7 cellular contexts compared by ENCODE assay signal in the genomic region with DNA sequence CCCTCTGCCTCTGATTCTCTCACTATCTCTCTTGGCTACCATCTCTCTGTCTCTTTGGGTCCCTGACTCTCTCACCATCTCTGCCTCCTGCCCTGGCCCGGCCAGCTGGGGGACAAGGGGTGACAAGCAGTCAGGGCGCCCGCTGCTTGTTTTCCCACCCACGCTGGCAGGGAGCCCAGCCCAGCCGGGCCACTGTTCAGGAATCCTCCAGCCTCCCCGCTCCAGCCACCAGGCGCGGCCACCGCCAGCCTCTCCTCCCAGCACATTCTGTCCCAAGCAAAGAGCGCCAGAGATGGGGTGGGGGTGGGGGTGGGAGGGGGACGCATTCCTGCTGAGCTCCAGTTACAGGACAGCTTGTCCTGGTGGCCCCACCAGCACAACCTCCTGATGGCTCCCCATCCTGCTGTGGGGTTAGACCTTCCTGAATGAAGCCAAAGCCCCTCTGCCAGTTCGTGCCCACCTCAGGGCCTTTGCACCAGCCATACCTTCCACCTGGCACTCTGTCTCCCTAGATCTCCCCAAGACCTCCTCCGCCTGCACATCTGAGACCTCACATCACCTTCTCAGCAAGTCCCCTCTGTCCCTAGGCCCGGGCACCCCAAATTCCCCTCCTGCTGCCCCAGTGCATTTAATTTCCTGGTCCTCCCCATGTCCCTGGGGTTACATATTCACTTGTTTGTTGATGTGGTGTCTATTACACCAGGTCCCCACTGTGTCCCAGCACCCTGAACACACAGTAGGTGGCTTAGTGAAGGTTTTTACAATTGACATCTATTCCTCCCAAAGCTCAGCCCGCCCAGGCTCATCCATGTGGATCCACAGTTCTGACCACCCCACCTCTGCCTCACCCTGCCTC. TPM values are rescaled to one million over a fixed set of nuclear protein-coding genes. Genes with fewer than 3 reads are reported as not detected.
A peak's percentile ranks its signal among the peaks of the same experiment; 100 is the strongest.
DNase-seq lines count a peak whose midpoint lies in the region; ATAC-seq and TF ChIP-seq lines count a peak whose summit lies in the region.

No MANE protein-coding gene starts in this region.

- intact Hi-C loops in body of pancreas (cut with DNase I): no loop called here
- intact Hi-C loops in right lobe of liver (cut with DNase I): no loop called here
- intact Hi-C loops in testis (cut with DNase I; ENCODE audit: low total_unique reads): no loop called here

- no peak overlapping the region; the same call in none of the 2 replicates for H2AFZ ChIP-seq in KMS-11 (ENCODE audit: low read depth)

- H3K9ac ChIP-seq in KMS-11: no peak overlapping the region

- 27 to 33% methylated on average over 14 to 15 of the region's 15 CpGs for WGBS in body of pancreas, 2 donors
- 23% methylated on average over 8 of the region's 15 CpGs for WGBS in right lobe of liver (ENCODE audit: insufficient coverage, low coverage, low lambda C conversion rate, missing lambda C conversion rate)
- WGBS in testis, 2 donors: 46% methylated on average over 14 to 15 of the region's 15 CpGs

- DNase-seq in body of pancreas (peak; percentile 86 to 95 (median 92)), right lobe of liver (peak; percentile 85 to 91 (median 87)), testis (peak; percentile 82), NCI-H524 treated with DMSO at 0.1 percent for 48 hours (lab: John Stamatoyannopoulos, UW) (no peak)
- no peak for DNase-seq in NK-92 treated with Interleukin-12 subunit alpha and Interleukin-12 subunit beta, amount 100 ng/mL, for 24 hours (lab: John Stamatoyannopoulos, UW)

- H3K36me3 ChIP-seq in KMS-11 (ENCODE audit: insufficient read depth): no peaks in the 10 kb centered on the region
- no peaks in the 10 kb centered on the region for H3K36me3 ChIP-seq in body of pancreas (replicated peaks in 1 of 2; ENCODE audit: insufficient read depth in 1 of 2, low read depth in 2 of 2)
- no peaks in the 10 kb centered on the region for H3K36me3 ChIP-seq in right lobe of liver
- no peaks in the 10 kb centered on the region for H3K36me3 ChIP-seq in testis (ENCODE audit: low read depth, missing control alignments)

- no peaks in the 10 kb centered on the region for H4K20me1 ChIP-seq in KMS-11 (ENCODE audit: insufficient read depth)

- no peak overlapping the region for H3K4me2 ChIP-seq in KMS-11

- no peaks in the 10 kb centered on the region for H3K9me3 ChIP-seq in body of pancreas
- no peaks in the 10 kb centered on the region for H3K9me3 ChIP-seq in right lobe of liver
- H3K9me3 ChIP-seq in testis: no peaks in the 10 kb centered on the region

- no peaks in the 10 kb centered on the region for H3K79me2 ChIP-seq in KMS-11 (ENCODE audit: insufficient read depth, low read depth)

- H3K27ac ChIP-seq in KMS-11: peak overlapping the region; percentile 34; the same call in 1 of the 2 replicates
- H3K27ac ChIP-seq in body of pancreas: peak overlapping the region; percentile 49 to 86 (median 78)
- peak overlapping the region; percentile 78 to 96 (median 95) for H3K27ac ChIP-seq in right lobe of liver
- H3K27ac ChIP-seq in testis: peak overlapping the region; percentile 81 to 90

- TF ChIP-seq CTCF in KMS-11 (conservative IDR thresholded peaks at IDR 0.05; ENCODE audit: low read depth, low read length) (no peak), body of pancreas (IDR thresholded peaks at IDR 0.05) (peak in 4 of 7 experiments; percentile 15 to 42 (median 32)), right lobe of liver (IDR thresholded peaks at IDR 0.05) (no peak), testis (IDR thresholded peaks at IDR 0.05) (no peak)

- H3K4me3 ChIP-seq in KMS-11 (IDR thresholded peaks at IDR 0.05; ENCODE audit: insufficient read depth, low read depth, low read length) (no peak overlapping the region), body of pancreas (no peak overlapping the region), right lobe of liver (no peak overlapping the region), testis (no peak overlapping the region)

- TF ChIP-seq POLR2A in body of pancreas (IDR thresholded peaks at IDR 0.05) (peak in 2 of 3 donors; percentile 23 to 34), right lobe of liver (IDR thresholded peaks at IDR 0.05) (no peak), testis (IDR thresholded peaks at IDR 0.05) (no peak)

- ATAC-seq in body of pancreas: peak; percentile 80
- peak; percentile 44 to 61 (median 54) for ATAC-seq in right lobe of liver
- no peak for ATAC-seq in GM18502 (IDR thresholded peaks at IDR 0.05; ENCODE audit: poor library complexity, unreplicated experiment)

- peaks cover 33% of the 10 kb centered on the region for H3K4me1 ChIP-seq in KMS-11 (ENCODE audit: low read depth, poor library complexity, severe bottlenecking)
- peaks cover 46% of the 10 kb centered on the region for H3K4me1 ChIP-seq in body of pancreas
- peaks cover 3 to 38% (median 19%) of the 10 kb centered on the region in 4 donors for H3K4me1 ChIP-seq in right lobe of liver
- peaks cover 52% of the 10 kb centered on the region for H3K4me1 ChIP-seq in testis

- H3K27me3 ChIP-seq in KMS-11 (ENCODE audit: insufficient read depth, low read depth): no peaks in the 10 kb centered on the region
- no peaks in the 10 kb centered on the region for H3K27me3 ChIP-seq in body of pancreas
- no peaks in the 10 kb centered on the region for H3K27me3 ChIP-seq in right lobe of liver
- H3K27me3 ChIP-seq in testis: no peaks in the 10 kb centered on the region

RNA-seq across cellular contexts. Expression of a gene that starts 12.5 kb away (rescaled TPM):
- 10 to 100 TPM; 23.1 to 30.1 TPM for total RNA-seq in body of pancreas
- total RNA-seq in right lobe of liver: 10 to 100 TPM in 4 of 6 experiments, 1 to 10 TPM in 2; 3.6 to 28.5 (median 10.8) TPM
- total RNA-seq in testis: 10 to 100 TPM; 13.0 to 15.3 TPM
- polyA plus RNA-seq in testis (ENCODE audit: insufficient read depth, low read depth, low replicate concordance): 10.3 TPM

RNA-seq across cellular contexts. Expression of a gene that starts 53.5 kb away (rescaled TPM):
- total RNA-seq in body of pancreas: not detected
- total RNA-seq in right lobe of liver: not detected
- total RNA-seq in testis: 10 to 100 TPM; 10.3 to 15.9 TPM
- 4.4 TPM for polyA plus RNA-seq in testis (ENCODE audit: insufficient read depth, low read depth, low replicate concordance)

Comparison
In these comparisons a context has a peak if more than half of its experiments do, and no peak if none do; other contexts are left out.
1. H3K27ac ChIP-seq: peak in every context shown above with its lines; median percentile 95 in right lobe of liver; 86 in testis; 78 in body of pancreas; 34 in KMS-11.
2. CTCF ChIP-seq: peak in body of pancreas (4 of 7); none in KMS-11 (single experiment), right lobe of liver (0 of 4) and testis (0 of 3).
3. DNase-seq: peak in body of pancreas (4 of 4), right lobe of liver (3 of 3) and testis (single experiment); none in NCI-H524 treated with DMSO at 0.1 percent for 48 hours (single experiment) and NK-92 treated with Interleukin-12 subunit alpha and Interleukin-12 subunit beta, amount 100 ng/mL, for 24 hours (single experiment).
4. POLR2A ChIP-seq: peak in body of pancreas (2 of 3); none in right lobe of liver (single experiment) and testis (single experiment).
5. RNA of a gene that starts 53.5 kb away (total RNA-seq): 10.3 to 15.9 TPM in testis; not detected in body of pancreas and not detected in right lobe of liver; every median in the first group is over 10 times any median in the second.